ENCODE assay signal across 8 cellular contexts in the genomic region with DNA sequence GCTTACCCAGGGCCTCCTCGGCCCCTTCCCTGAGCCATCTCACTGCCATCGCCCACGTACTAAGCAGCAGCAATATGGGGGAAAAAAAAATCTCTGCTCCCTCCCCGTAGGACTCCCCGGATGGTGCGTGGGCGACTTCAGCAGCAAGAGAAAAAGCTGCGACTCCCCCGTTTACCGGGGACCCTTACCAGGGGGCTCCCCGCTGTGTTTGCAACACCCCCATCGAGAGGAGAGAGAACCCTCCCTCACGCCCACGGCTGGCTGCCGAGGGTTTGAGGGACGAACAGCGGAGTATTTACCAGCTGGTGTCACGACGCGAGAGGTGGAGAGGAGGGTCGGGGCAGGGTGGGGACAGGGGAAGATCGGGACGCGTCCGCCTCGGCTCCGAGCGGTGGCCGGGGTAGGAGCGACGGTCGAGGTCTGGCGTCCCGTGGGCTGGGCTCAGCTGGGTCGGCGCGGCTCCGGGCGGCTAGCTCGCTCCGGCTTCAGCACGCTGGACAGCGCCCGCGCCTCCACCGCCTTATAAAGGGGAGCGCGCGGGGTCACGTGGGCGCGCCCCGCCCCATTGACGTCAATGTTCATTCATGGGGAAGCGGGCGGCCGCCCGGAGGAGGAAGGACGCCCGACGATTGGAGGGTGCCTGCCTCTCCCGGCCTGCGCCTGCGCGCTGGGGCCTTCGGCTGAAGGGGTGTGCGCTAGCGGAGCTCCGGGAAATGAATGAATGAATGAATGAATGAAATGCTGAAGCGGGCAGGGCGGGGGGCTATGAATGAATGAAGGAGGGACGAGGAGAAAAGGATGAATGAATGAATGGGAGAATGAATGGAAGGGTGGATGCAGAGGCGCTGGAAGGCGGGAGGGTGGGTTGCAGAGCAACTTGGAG. TPM values are rescaled to one million over a fixed set of nuclear protein-coding genes. Genes with fewer than 3 reads are reported as not detected.
DNase-seq lines count a peak whose midpoint lies in the region; ATAC-seq and TF ChIP-seq lines count a peak whose summit lies in the region.

Gene VGF (minus strand): TSS at position 495 of the 883 bp plus-strand sequence. CDS start 726 bp downstream, outside the sequence.

- H3K9me3 Mint-ChIP-seq in GM23338 (no peaks in the 10 kb centered on the region; the same call in 1 of the 3 replicates), neural crest cell (no peaks in the 10 kb centered on the region)
- no peaks in the 10 kb centered on the region for H3K9me3 Mint-ChIP-seq in stimulated activated naive CD8-positive, alpha-beta T cell treated with anti-CD3 and anti-CD28 coated beads, Interleukin-15, Interleukin-2, amounts not matched to agents 100 ng/mL and 50 ng/mL, for 24 hours

- TF ChIP-seq CTCF in GM23338 (conservative IDR thresholded peaks at IDR 0.05; ENCODE audit: low read depth in 2 of 2): no peak
- no peak for TF ChIP-seq CTCF in RWPE2 (IDR thresholded peaks at IDR 0.05; ENCODE audit: poor library complexity, severe bottlenecking)
- TF ChIP-seq CTCF in neural crest cell (conservative IDR thresholded peaks at IDR 0.05): no peak

- peak within 1 kb of the TSS; percentile 98 for H3K4me2 ChIP-seq in GM23338

- H3K4me3 ChIP-seq in GM23338: peak within 1 kb of the TSS; percentile 76
- peak within 1 kb of the TSS; percentile 43 for H3K4me3 ChIP-seq in RWPE2 (ENCODE audit: severe bottlenecking)

- H3K27ac Mint-ChIP-seq in GM23338: no peak within 1 kb of the TSS
- H3K27ac Mint-ChIP-seq in neural crest cell (ENCODE audit: unreplicated experiment): no peak within 1 kb of the TSS
- H3K27ac Mint-ChIP-seq in stimulated activated naive CD8-positive, alpha-beta T cell treated with anti-CD3 and anti-CD28 coated beads, Interleukin-15, Interleukin-2, amounts not matched to agents 100 ng/mL and 50 ng/mL, for 24 hours: peak within 1 kb of the TSS; percentile 64

- H3K27ac ChIP-seq in GM23338 (ENCODE audit: low read depth) (no peak within 1 kb of the TSS), RWPE2 (ENCODE audit: poor library complexity, severe bottlenecking) (peak within 1 kb of the TSS; percentile 66)

- no peaks in the 10 kb centered on the region for H3K9me3 ChIP-seq in RWPE2 (ENCODE audit: severe bottlenecking)

- H3K36me3 Mint-ChIP-seq in GM23338 (ENCODE audit: low read depth) (no peaks in the 10 kb centered on the region; the same call in 2 of the 3 replicates), neural crest cell (ENCODE audit: low read depth) (no peaks in the 10 kb centered on the region)
- peaks cover 2% of the 10 kb centered on the region for H3K36me3 Mint-ChIP-seq in stimulated activated naive CD8-positive, alpha-beta T cell treated with anti-CD3 and anti-CD28 coated beads, Interleukin-15, Interleukin-2, amounts not matched to agents 100 ng/mL and 50 ng/mL, for 24 hours (ENCODE audit: low read depth)

- DNase-seq in DMS 273 (lab: John Stamatoyannopoulos, UW; ENCODE audit: unreplicated experiment) (peak; percentile 99), GM23338 (ENCODE audit: low spot score) (peak; percentile 97), M059J (ENCODE audit: low read depth) (peak; percentile 93), RWPE2 (ENCODE audit: low spot score) (peak; percentile 93), fibroblast of peridontal ligament (ENCODE audit: extremely low read depth) (peak; percentile 79), neural crest cell (ENCODE audit: low read depth, low spot score) (peak; percentile 93)
- peak; percentile 83 to 84 for DNase-seq in activated T-helper 1 cell treated with anti-CD3 and anti-CD28 coated beads, Interleukin-2, amount 50 U/mL, for 16 hours (ENCODE audit: low read depth in 1 of 2, low spot score in 1 of 2)

- peaks cover 6% of the 10 kb centered on the region; the same call in 1 of the 2 replicates for H4K20me1 ChIP-seq in GM23338 (replicated peaks; ENCODE audit: insufficient read depth)

- H3F3A ChIP-seq in GM23338 (replicated peaks; ENCODE audit: low read depth): peaks cover 24% of the 10 kb centered on the region

- peak; percentile 22 for ATAC-seq in GM23338
- ATAC-seq in RWPE2 (ENCODE audit: low read depth): peak; percentile 49

- H3K79me2 ChIP-seq in GM23338 (replicated peaks; ENCODE audit: insufficient read depth): no peaks in the 10 kb centered on the region

- H2AFZ ChIP-seq in GM23338: no peak within 1 kb of the TSS; the same call in 1 of the 2 replicates

- no peaks in the 10 kb centered on the region for H3K9me2 ChIP-seq in GM23338 (ENCODE audit: insufficient read depth)

- H3K36me3 ChIP-seq in GM23338 (ENCODE audit: insufficient read depth) (no peaks in the 10 kb centered on the region), RWPE2 (ENCODE audit: low read depth) (peaks cover 13% of the 10 kb centered on the region; the same call in 1 of the 2 replicates)

- H3K27me3 Mint-ChIP-seq in GM23338 (ENCODE audit: insufficient read depth, low read depth, poor library complexity) (peaks cover 71% of the 10 kb centered on the region), neural crest cell (ENCODE audit: low read depth) (peaks cover 74% of the 10 kb centered on the region)
- peaks cover 59% of the 10 kb centered on the region for H3K27me3 Mint-ChIP-seq in stimulated activated naive CD8-positive, alpha-beta T cell treated with anti-CD3 and anti-CD28 coated beads, Interleukin-15, Interleukin-2, amounts not matched to agents 100 ng/mL and 50 ng/mL, for 24 hours

- H3K4me1 ChIP-seq in GM23338 (ENCODE audit: insufficient read depth): peaks cover 66% of the 10 kb centered on the region
- peaks cover 22% of the 10 kb centered on the region for H3K4me1 ChIP-seq in RWPE2 (ENCODE audit: insufficient read depth, poor library complexity, severe bottlenecking)

- H3K4me3 Mint-ChIP-seq in GM23338: peak within 1 kb of the TSS; percentile 78
- peak within 1 kb of the TSS; percentile 87 for H3K4me3 Mint-ChIP-seq in neural crest cell
- H3K4me3 Mint-ChIP-seq in stimulated activated naive CD8-positive, alpha-beta T cell treated with anti-CD3 and anti-CD28 coated beads, Interleukin-15, Interleukin-2, amounts not matched to agents 100 ng/mL and 50 ng/mL, for 24 hours: peak within 1 kb of the TSS; percentile 71

- H3K27me3 ChIP-seq in GM23338 (ENCODE audit: insufficient read depth) (peaks cover 84% of the 10 kb centered on the region), RWPE2 (ENCODE audit: insufficient read depth, poor library complexity, severe bottlenecking) (peaks cover 38% of the 10 kb centered on the region)

- peaks cover 58% of the 10 kb centered on the region for H3K4me1 Mint-ChIP-seq in GM23338
- peaks cover 58% of the 10 kb centered on the region for H3K4me1 Mint-ChIP-seq in neural crest cell
- H3K4me1 Mint-ChIP-seq in stimulated activated naive CD8-positive, alpha-beta T cell treated with anti-CD3 and anti-CD28 coated beads, Interleukin-15, Interleukin-2, amounts not matched to agents 100 ng/mL and 50 ng/mL, for 24 hours (ENCODE audit: low read depth): peaks cover 52% of the 10 kb centered on the region

TF ChIP-seq in GM23338, 12 proteins besides CTCF, POLR2A, EP300 and RAD21:
- TF ChIP-seq ZNF331 (CRISPR knock-in tag; IDR thresholded peaks at IDR 0.05; ENCODE audit: low read depth) (no peak), POLR2AphosphoS5 (IDR thresholded peaks at IDR 0.05; ENCODE audit: low read depth) (peak; percentile 53; the same call in 1 of the 2 replicates), CREB1 (CRISPR knock-in tag; IDR thresholded peaks at IDR 0.05; ENCODE audit: low read depth) (peak; percentile 92)
- TF ChIP-seq, protein P1, sequence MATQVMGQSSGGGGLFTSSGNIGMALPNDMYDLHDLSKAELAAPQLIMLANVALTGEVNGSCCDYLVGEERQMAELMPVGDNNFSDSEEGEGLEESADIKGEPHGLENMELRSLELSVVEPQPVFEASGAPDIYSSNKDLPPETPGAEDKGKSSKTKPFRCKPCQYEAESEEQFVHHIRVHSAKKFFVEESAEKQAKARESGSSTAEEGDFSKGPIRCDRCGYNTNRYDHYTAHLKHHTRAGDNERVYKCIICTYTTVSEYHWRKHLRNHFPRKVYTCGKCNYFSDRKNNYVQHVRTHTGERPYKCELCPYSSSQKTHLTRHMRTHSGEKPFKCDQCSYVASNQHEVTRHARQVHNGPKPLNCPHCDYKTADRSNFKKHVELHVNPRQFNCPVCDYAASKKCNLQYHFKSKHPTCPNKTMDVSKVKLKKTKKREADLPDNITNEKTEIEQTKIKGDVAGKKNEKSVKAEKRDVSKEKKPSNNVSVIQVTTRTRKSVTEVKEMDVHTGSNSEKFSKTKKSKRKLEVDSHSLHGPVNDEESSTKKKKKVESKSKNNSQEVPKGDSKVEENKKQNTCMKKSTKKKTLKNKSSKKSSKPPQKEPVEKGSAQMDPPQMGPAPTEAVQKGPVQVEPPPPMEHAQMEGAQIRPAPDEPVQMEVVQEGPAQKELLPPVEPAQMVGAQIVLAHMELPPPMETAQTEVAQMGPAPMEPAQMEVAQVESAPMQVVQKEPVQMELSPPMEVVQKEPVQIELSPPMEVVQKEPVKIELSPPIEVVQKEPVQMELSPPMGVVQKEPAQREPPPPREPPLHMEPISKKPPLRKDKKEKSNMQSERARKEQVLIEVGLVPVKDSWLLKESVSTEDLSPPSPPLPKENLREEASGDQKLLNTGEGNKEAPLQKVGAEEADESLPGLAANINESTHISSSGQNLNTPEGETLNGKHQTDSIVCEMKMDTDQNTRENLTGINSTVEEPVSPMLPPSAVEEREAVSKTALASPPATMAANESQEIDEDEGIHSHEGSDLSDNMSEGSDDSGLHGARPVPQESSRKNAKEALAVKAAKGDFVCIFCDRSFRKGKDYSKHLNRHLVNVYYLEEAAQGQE (IDR thresholded peaks at IDR 0.05; ENCODE audit: unreplicated experiment): peak; percentile 99
TF ChIP-seq in GM23338: peak in this region for 3.

RNA-seq across cellular contexts. Expression of gene VGF, which starts in this region (rescaled TPM):
- total RNA-seq in GM23338 (2014; rRNA removed; shearing (Covaris generic)): 3.3 and 4.4 TPM in 2 replicates
- 2.6 and 3.0 TPM in 2 replicates for polyA plus RNA-seq in GM23338 (2016; fragmentation: Nextera tagmentation; extraction: Ambion mirVana)
- total RNA-seq in M059J (2014; rRNA removed; shearing (Covaris generic)): 0.20 TPM in 1 of 2 replicates, not detected in the other
- total RNA-seq in neural crest cell: 8.7 and 9.1 TPM in 2 replicates

Comparison
In these comparisons a context has a peak if more than half of its experiments do, and no peak if none do; other contexts are left out.
1. Peak in DNase-seq in M059J; RNA of the gene not detected or under 1 TPM.